ENCODE assay signal across 24 cellular contexts in genomic region chr2:239018291-239019192, GRCh38.
"Had no signal": no experiment of that assay in that cellular context is flagged by ENCODE, and none has a peak within 500 bp of the region (broad histone marks: within the 10 kb centered on the region; RNA-seq: fewer than 3 reads in every experiment).

No MANE protein-coding gene starts in this region.

- H3K4me1 ChIP-seq: foreskin keratinocyte, heart right ventricle, left lung, lower lobe of right lung, pancreas, right atrium auricular region had no signal

- H3K4me1 Mint-ChIP-seq: activated CD4-positive, alpha-beta T cell treated with anti-CD3 and anti-CD28 coated beads, Interleukin-2, amount 10 ng/mL, durations not matched to agents 24 days and 14 days; activated T-helper 17 cell treated with anti-CD3 and anti-CD28 coated beads, Interleukin-2, amount 50 U/mL, for 72 hours had no signal

- ATAC-seq: activated T-helper 17 cell treated with anti-CD3 and anti-CD28 coated beads, Interleukin-2, amount 50 U/mL, for 72 hours; foreskin keratinocyte; heart right ventricle; left lung; lower lobe of right lung; mucosa of descending colon; natural killer cell treated with Interleukin-12 subunit alpha and Interleukin-12 subunit beta and Interleukin-15 and Interleukin-18, amount 100 ng/mL, for 72 hours; pancreas; stimulated activated naive CD8-positive, alpha-beta T cell treated with anti-CD3 and anti-CD28 coated beads, Interleukin-15, Interleukin-2, amounts not matched to agents 100 U/mL and 50 U/mL, for 24 hours had no signal

- H3K9me3 ChIP-seq: esophagus muscularis mucosa, heart right ventricle, left lung, lower lobe of right lung, mucosa of descending colon, neutrophil, pancreas, right atrium auricular region, thoracic aorta had no signal

- H3K4me3 ChIP-seq: esophagus muscularis mucosa, heart right ventricle, left lung, lower lobe of right lung, mucosa of descending colon, pancreas, right atrium auricular region, thoracic aorta had no signal

- H3K36me3 ChIP-seq: brain microvascular endothelial cell, esophagus muscularis mucosa, heart right ventricle, left lung, lower lobe of right lung, neutrophil, pancreas, right atrium auricular region, thoracic aorta had no signal

- H3K27ac ChIP-seq: brain microvascular endothelial cell, esophagus muscularis mucosa, foreskin keratinocyte, heart right ventricle, left lung, lower lobe of right lung, neutrophil, pancreas, right atrium auricular region, thoracic aorta had no signal

- H3K36me3 Mint-ChIP-seq: activated CD4-positive, alpha-beta memory T cell treated with anti-CD3 and anti-CD28 coated beads for 36 hours; natural killer cell treated with Interleukin-12 subunit alpha and Interleukin-12 subunit beta and Interleukin-15 and Interleukin-18, amount 100 ng/mL, for 72 hours; type B pancreatic cell had no signal

- H3K27me3 ChIP-seq: brain microvascular endothelial cell, pancreas, right atrium auricular region had no signal

- DNase-seq: activated CD4-positive, alpha-beta memory T cell treated with anti-CD3 and anti-CD28 coated beads for 36 hours; activated CD4-positive, alpha-beta T cell treated with anti-CD3 and anti-CD28 coated beads, Interleukin-2, amount 10 ng/mL, durations not matched to agents 24 days and 14 days; activated CD4-positive, CD25-positive, alpha-beta regulatory T cell treated with anti-CD3 and anti-CD28 coated beads, Interleukin-2, amount 50 U/mL, for 72 hours; activated naive CD4-positive, alpha-beta T cell treated with Interleukin-2 at 50 U/mL for 16 hours; activated T-cell treated with anti-CD3 and anti-CD28 coated beads, Interleukin-2, amount 50 U/mL, for 1 hour; amniotic stem cell; brain microvascular endothelial cell; foreskin keratinocyte; heart right ventricle; lower lobe of right lung; mesenchymal stem cell; mucosa of descending colon; pancreas; stimulated activated CD4-positive, alpha-beta T cell treated with anti-CD3 and anti-CD28 coated beads, Interleukin-4, amount 100 ng/mL, for 1 hour; stimulated activated naive CD8-positive, alpha-beta T cell treated with anti-CD3 and anti-CD28 coated beads, Interleukin-15, Interleukin-2, amounts not matched to agents 100 U/mL and 50 U/mL, for 24 hours; T-helper 2 cell had no signal

- H3K9me3 Mint-ChIP-seq: activated CD4-positive, alpha-beta memory T cell treated with anti-CD3 and anti-CD28 coated beads for 36 hours; activated CD4-positive, alpha-beta T cell treated with anti-CD3 and anti-CD28 coated beads, Interleukin-2, amount 10 ng/mL, durations not matched to agents 24 days and 14 days; activated T-helper 17 cell treated with anti-CD3 and anti-CD28 coated beads, Interleukin-2, amount 50 U/mL, for 72 hours; natural killer cell treated with Interleukin-12 subunit alpha and Interleukin-12 subunit beta and Interleukin-15 and Interleukin-18, amount 100 ng/mL, for 72 hours; type B pancreatic cell had no signal

- H3K27ac Mint-ChIP-seq: activated CD4-positive, alpha-beta memory T cell treated with anti-CD3 and anti-CD28 coated beads for 36 hours; activated CD4-positive, alpha-beta T cell treated with anti-CD3 and anti-CD28 coated beads, Interleukin-2, amount 10 ng/mL, durations not matched to agents 24 days and 14 days; activated T-helper 17 cell treated with anti-CD3 and anti-CD28 coated beads, Interleukin-2, amount 50 U/mL, for 72 hours; natural killer cell treated with Interleukin-12 subunit alpha and Interleukin-12 subunit beta and Interleukin-15 and Interleukin-18, amount 100 ng/mL, for 72 hours; type B pancreatic cell had no signal

- H3K4me3 Mint-ChIP-seq: activated CD4-positive, alpha-beta memory T cell treated with anti-CD3 and anti-CD28 coated beads for 36 hours; activated CD4-positive, alpha-beta T cell treated with anti-CD3 and anti-CD28 coated beads, Interleukin-2, amount 10 ng/mL, durations not matched to agents 24 days and 14 days; activated T-helper 17 cell treated with anti-CD3 and anti-CD28 coated beads, Interleukin-2, amount 50 U/mL, for 72 hours; natural killer cell treated with Interleukin-12 subunit alpha and Interleukin-12 subunit beta and Interleukin-15 and Interleukin-18, amount 100 ng/mL, for 72 hours; type B pancreatic cell had no signal
